12 cellular contexts compared by ENCODE assay signal in genomic region chr14:96177766-96178377, GRCh38. TPM values are rescaled to one million over a fixed set of nuclear protein-coding genes. Genes with fewer than 3 reads are reported as not detected.
DNase-seq lines count a peak whose midpoint lies in the region; ATAC-seq, FAIRE-seq and TF ChIP-seq lines count a peak whose summit lies in the region.
"Had no signal": no experiment of that assay in that cellular context is flagged by ENCODE, and none has a peak within 500 bp of the region (broad histone marks: within the 10 kb centered on the region; RNA-seq: fewer than 3 reads in every experiment).

No MANE protein-coding gene starts in this region.

- peak overlapping the region; percentile 54; the same call in 1 of the 2 replicates for H3K14ac ChIP-seq in IMR-90 (replicated peaks; ENCODE audit: low read depth, low read length)

- peak overlapping the region; percentile 3 for H2BK5ac ChIP-seq in IMR-90 (ENCODE audit: low read depth, low read length, poor library complexity, severe bottlenecking)

- H3K18ac ChIP-seq in IMR-90 (ENCODE audit: low read depth, low read length), result peak overlapping the region; percentile 82

- no peaks in the 10 kb centered on the region for H3K79me2 ChIP-seq in keratinocyte (ENCODE audit: control insufficient read depth, insufficient read depth, low read length)

- BruUV-seq in IMR-90 (replicated peaks; lab: Mats Ljungman, UMichigan), result no TSS peak

- no peaks in the 10 kb centered on the region for H3K79me1 ChIP-seq in IMR-90 (ENCODE audit: low read depth in 1 of 2, low read length in 2 of 2)

- H4K5ac ChIP-seq in IMR-90 (ENCODE audit: low read depth, low read length), result peak overlapping the region; percentile 81

- TF ChIP-seq RAD21 in IMR-90 (IDR thresholded peaks at IDR 0.05; ENCODE audit: low read length), result no peak

- WGBS in IMR-90 (ENCODE audit: extremely low coverage in 2 of 2, insufficient read length in 1 of 2), 2 experiments, result 61% methylated on average over 4 of the region's 10 CpGs; no CpG with 5 or more reads in 1 of the 2 experiments
- WGBS in transverse colon (ENCODE audit: low coverage in 1 of 2), 2 donors, result 35 to 53% methylated on average over 3 to 10 of the region's 10 CpGs

- peak overlapping the region; percentile 76 for H2AK5ac ChIP-seq in IMR-90 (ENCODE audit: low read depth, low read length)

- H4K20me1 ChIP-seq in IMR-90 (ENCODE audit: insufficient read depth, low read length) (no peaks in the 10 kb centered on the region), keratinocyte (ENCODE audit: control insufficient read depth, extremely low read depth, insufficient read depth, low read length) (no peaks in the 10 kb centered on the region)

- H3K23ac ChIP-seq in IMR-90 (ENCODE audit: low read depth, low read length), result no peak overlapping the region; the same call in 1 of the 2 replicates

- no peak overlapping the region for H3K56ac ChIP-seq in IMR-90 (ENCODE audit: extremely low read depth, insufficient read depth, low read length)

- H4K91ac ChIP-seq in IMR-90 (ENCODE audit: insufficient read depth, low read depth, low read length), result peak overlapping the region; percentile 81

- no peak for TF ChIP-seq CTCF in IMR-90 (conservative IDR thresholded peaks at IDR 0.05; ENCODE audit: low read depth, low read length)
- TF ChIP-seq CTCF in keratinocyte (optimal IDR thresholded peaks at IDR 0.05 in 1 of 3, IDR thresholded peaks at IDR 0.05 in 1 of 3, conservative IDR thresholded peaks at IDR 0.05 in 1 of 3; ENCODE audit: extremely low read depth in 1 of 3, insufficient read depth in 2 of 3, low read length in 3 of 3), result no peak
- no peak for TF ChIP-seq CTCF in transverse colon (IDR thresholded peaks at IDR 0.05)

- H3K36me3 ChIP-seq in IMR-90 (ENCODE audit: control insufficient read depth, insufficient read depth, low read length), result no peaks in the 10 kb centered on the region
- no peaks in the 10 kb centered on the region for H3K36me3 ChIP-seq in keratinocyte (ENCODE audit: control insufficient read depth in 2 of 2, extremely low read depth in 1 of 2, insufficient read depth in 2 of 2, low read length in 2 of 2)
- no peaks in the 10 kb centered on the region for H3K36me3 ChIP-seq in transverse colon
- H3K36me3 ChIP-seq: BE2C had no signal

- in situ Hi-C loops in IMR-90 (cut with MboI; ENCODE audit: low sequenced_read_pairs) (no loop called here), transverse colon (cut with MboI; ENCODE audit: low pct_ligation_motif_present in 1 of 4, low pct_unique_long_range_greater_than_20kb in 1 of 4, low sequenced_read_pairs in 3 of 4) (no loop called here)

- no peak overlapping the region for H2AK9ac ChIP-seq in IMR-90 (replicated peaks; ENCODE audit: low read depth, low read length, poor library complexity)

- H3K27ac ChIP-seq in IMR-90 (ENCODE audit: insufficient read depth, low read length) (peak overlapping the region; percentile 63; the same call in 1 of the 2 replicates), keratinocyte (ENCODE audit: control insufficient read depth, insufficient read depth, low read length) (peak overlapping the region; percentile 10), transverse colon (peak overlapping the region; percentile 2 to 62 (median 52))

- H3K4me2 ChIP-seq in IMR-90 (ENCODE audit: low read depth, low read length), result no peak overlapping the region
- H3K4me2 ChIP-seq in keratinocyte (ENCODE audit: control insufficient read depth, extremely low read depth, insufficient read depth, low read depth, low read length), result peak overlapping the region; percentile 50

- intact Hi-C loops in IMR-90 (cut with micrococcal nuclease), result loop anchor here (2.0 kb wide), 1 partner anchor 27 kb away; the partner anchor contains the start of gene BDKRB2
- intact Hi-C loops in transverse colon (cut with DNase I; ENCODE audit: low total_unique reads), result no loop called here

- H3K9ac ChIP-seq in IMR-90 (ENCODE audit: low read depth, low read length) (peak overlapping the region; percentile 22; the same call in 1 of the 2 replicates), keratinocyte (ENCODE audit: control insufficient read depth, extremely low read depth, insufficient read depth, low read length) (no peak overlapping the region)

- H3K27me3 ChIP-seq in IMR-90 (ENCODE audit: control insufficient read depth, insufficient read depth, low read length) (no peaks in the 10 kb centered on the region), keratinocyte (ENCODE audit: control insufficient read depth, extremely low read depth, insufficient read depth, low read length) (no peaks in the 10 kb centered on the region), transverse colon (no peaks in the 10 kb centered on the region)
- H3K27me3 ChIP-seq: BE2C had no signal

- TF ChIP-seq POLR2A in IMR-90 (IDR thresholded peaks at IDR 0.05; ENCODE audit: low read depth, low read length) (no peak), transverse colon (IDR thresholded peaks at IDR 0.05) (no peak)

- H3K4me3 ChIP-seq in IMR-90 (ENCODE audit: insufficient read depth, low read depth, low read length), result no peak overlapping the region
- no peak overlapping the region for H3K4me3 ChIP-seq in keratinocyte (ENCODE audit: control insufficient read depth in 2 of 3, extremely low read depth in 1 of 3, insufficient read depth in 2 of 3, low read depth in 1 of 3, low read length in 3 of 3)
- H3K4me3 ChIP-seq in transverse colon, result no peak overlapping the region

- POLR2A ChIA-PET in IMR-90 (lab: Charles Lee; ENCODE audit: unreplicated experiment), result interaction anchor here (0.8 kb wide), 1 partner anchor 27 kb away, joined by 4 read pairs; the partner anchor contains the start of gene BDKRB2

- DNase-seq in activated naive CD4-positive, alpha-beta T cell treated with anti-CD3 and anti-CD28 coated beads, Interleukin-2, amount 50 U/mL, for 16 hours, result peak; percentile 29
- no peak for DNase-seq in activated naive CD4-positive, alpha-beta T cell (lab: John Stamatoyannopoulos, UW)
- DNase-seq in IMR-90, result no peak
- no peak for DNase-seq in keratinocyte (ENCODE audit: low read depth, low spot score)
- no peak for DNase-seq in transverse colon
- DNase-seq in T-helper 2 cell, result no peak
- no peak for DNase-seq in NK-92 (lab: John Stamatoyannopoulos, UW; ENCODE audit: unreplicated experiment)
- DNase-seq: BE2C, head of caudate nucleus, SHP77 treated with DMSO at 0.1 percent for 48 hours had no signal

- peak overlapping the region; percentile 74 for H3K4ac ChIP-seq in IMR-90 (ENCODE audit: low read depth, low read length)

- peak overlapping the region; percentile 10; the same call in 2 of the 3 replicates for H2BK15ac ChIP-seq in IMR-90 (ENCODE audit: low read depth, low read length)

- CTCF ChIA-PET in IMR-90 (lab: Yijun Ruan, JAX), result interaction anchor here (1.3 kb wide), 1 partner anchor 78 kb away, joined by 3 read pairs; the partner anchor contains the start of gene BDKRB1

- H3K9me1 ChIP-seq in IMR-90 (ENCODE audit: insufficient read depth, low read length) (peaks cover 15% of the 10 kb centered on the region), keratinocyte (ENCODE audit: control insufficient read depth, extremely low read depth, insufficient read depth, low read length) (no peaks in the 10 kb centered on the region)

- H3K4me1 ChIP-seq in IMR-90 (ENCODE audit: control insufficient read depth, insufficient read depth, low read length) (peaks cover 30% of the 10 kb centered on the region), keratinocyte (ENCODE audit: control insufficient read depth, extremely low read depth, insufficient read depth, low read length) (peaks cover 28% of the 10 kb centered on the region), transverse colon (peaks cover 0 to 17% (median 13%) of the 10 kb centered on the region in 4 donors)
- H3K4me1 ChIP-seq: BE2C had no signal

- no peak for TF ChIP-seq EP300 in transverse colon (IDR thresholded peaks at IDR 0.05; ENCODE audit: low read depth)

- peak overlapping the region; percentile 88 for H2BK120ac ChIP-seq in IMR-90 (ENCODE audit: low read depth, low read length)

- H4K8ac ChIP-seq in IMR-90 (ENCODE audit: low read depth in 2 of 2, low read length in 2 of 2), result peak overlapping the region; percentile 32 to 65

- ATAC-seq in IMR-90 (ENCODE audit: low read depth) (no peak), GM18870 (IDR thresholded peaks at IDR 0.05; ENCODE audit: unreplicated experiment) (no peak)

- dilution Hi-C loops in IMR-90 (cut with HindIII; ENCODE audit: low sequenced_read_pairs, unreplicated experiment) (no loop called here), keratinocyte (cut with MboI; ENCODE audit: extremely low pct_ligation_motif_present, low sequenced_read_pairs) (no loop called here)

- H3K9me3 ChIP-seq in IMR-90 (ENCODE audit: control insufficient read depth, insufficient read depth, low read length) (no peaks in the 10 kb centered on the region), keratinocyte (ENCODE audit: control insufficient read depth, low read depth, low read length) (no peaks in the 10 kb centered on the region), transverse colon (no peaks in the 10 kb centered on the region)
- H3K9me3 ChIP-seq: BE2C had no signal

- H2AFZ ChIP-seq in IMR-90 (replicated peaks; ENCODE audit: low read length, poor library complexity) (no peak overlapping the region), keratinocyte (ENCODE audit: control insufficient read depth, low read length) (peak overlapping the region; percentile 67)

- peak overlapping the region; percentile 77 for H2BK20ac ChIP-seq in IMR-90 (ENCODE audit: low read depth, low read length)

- FAIRE-seq in keratinocyte (lab: Jason Lieb, UNC), result no peak
- FAIRE-seq: HTR-8/SVneo had no signal

TF ChIP-seq in IMR-90, 13 proteins besides CTCF, POLR2A, EP300 and RAD21:
- TF ChIP-seq CHD1 (IDR thresholded peaks at IDR 0.05; ENCODE audit: low read depth, low read length) (no peak), MXI1 (IDR thresholded peaks at IDR 0.05; ENCODE audit: borderline replicate concordance, low read depth, low read length) (no peak), RFX5 (IDR thresholded peaks at IDR 0.05; ENCODE audit: low read depth, low read length) (no peak)

RNA-seq across cellular contexts. Expression of gene BDKRB2, which starts 26.8 kb away (rescaled TPM):
- total RNA-seq in IMR-90 (2012; rRNA removed) (60.5 and 73.1 TPM in 2 replicates), transverse colon (10 to 100 TPM in 3 of 4 donors, 1 to 10 TPM in 1; 2.6 to 19.8 (median 17.4) TPM)
- polyA plus RNA-seq in IMR-90 (2012; rRNA removed) (52.1 and 60.9 TPM in 2 replicates), keratinocyte (10.9 to 13.2 TPM (median 11.2 TPM) in 3 replicates)
- 32.4 and 87.1 TPM in 2 replicates for polyA plus RNA-seq in IMR-90 (2012; cell fraction: cytosol; rRNA removed)
- polyA plus RNA-seq in IMR-90 (2012; cell fraction: nucleus; rRNA removed; ENCODE audit: low replicate concordance), result 63.4 and 68.9 TPM in 2 replicates
- 8.0 TPM for polyA plus RNA-seq in keratinocyte (2011; ENCODE audit: low read depth)
- 6.5 and 6.6 TPM in 2 replicates for polyA plus RNA-seq in keratinocyte (2011; cell fraction: cytosol; rRNA removed)
- 22.4 and 24.9 TPM in 2 replicates for polyA plus RNA-seq in keratinocyte (2011; cell fraction: nucleus; rRNA removed)
- 5.8 and 9.9 TPM in 2 replicates for polyA plus RNA-seq in keratinocyte (2012; ENCODE audit: low replicate concordance)
- 30.9 to 46.4 TPM (median 37.9 TPM) in 3 replicates for polyA minus RNA-seq in keratinocyte
- 12.5 TPM for polyA minus RNA-seq in keratinocyte (2011; cell fraction: cytosol; rRNA and poly(A)+ RNA removed)
- polyA minus RNA-seq in keratinocyte (2011; cell fraction: nucleus; rRNA and poly(A)+ RNA removed), result 21.6 and 29.9 TPM in 2 replicates

Comparison
In these comparisons a context has a peak if more than half of its experiments do, and no peak if none do; other contexts are left out.
1. H3K27ac ChIP-seq: peak in every context shown above with its lines; median percentile 63 in IMR-90; 52 in transverse colon; 10 in keratinocyte.